In the genomic region with DNA sequence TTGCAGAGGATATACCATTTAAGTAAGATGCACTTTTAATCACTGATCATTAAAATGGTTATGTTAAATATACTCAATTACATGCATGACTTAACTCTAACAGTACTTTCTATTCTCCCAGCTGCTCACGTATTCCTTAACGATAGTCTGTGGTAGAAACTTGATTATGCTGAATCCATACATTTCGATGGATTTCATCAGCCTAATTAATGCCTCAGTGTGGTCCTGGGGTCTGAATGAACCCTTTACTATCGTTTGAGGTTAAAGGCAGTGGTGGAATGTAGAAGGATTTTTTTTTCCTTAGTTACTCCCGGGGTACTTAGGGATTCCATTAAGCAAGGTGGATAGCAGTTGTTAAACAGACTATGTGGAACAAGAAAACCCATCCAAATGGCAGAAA, we compare ENCODE assay signal across 1 cellular context.
TF ChIP-seq lines count a peak whose summit lies in the region.

No MANE protein-coding gene starts in this region.

TF ChIP-seq in HEK293, 187 proteins besides CTCF, POLR2A, EP300 and RAD21 (continued from another document):
- TF ChIP-seq ZNF664 (tag by site-specific recombination; IDR thresholded peaks at IDR 0.05): 0 out of 2 replicates have a peak, but pooled peaks have one; percentile 20
- TF ChIP-seq ZNF621 (tag by site-specific recombination; IDR thresholded peaks at IDR 0.05): no peak
- 0 out of 2 replicates have a peak, but pooled peaks have one; percentile 12 for TF ChIP-seq FEZF1 (tag by site-specific recombination; IDR thresholded peaks at IDR 0.05)
- TF ChIP-seq REPIN1 (tag by site-specific recombination; IDR thresholded peaks at IDR 0.05; ENCODE audit: low read depth): no peak
- no peak for TF ChIP-seq ZFHX2 (tag by site-specific recombination; conservative IDR thresholded peaks at IDR 0.05)
- TF ChIP-seq, protein P1, sequence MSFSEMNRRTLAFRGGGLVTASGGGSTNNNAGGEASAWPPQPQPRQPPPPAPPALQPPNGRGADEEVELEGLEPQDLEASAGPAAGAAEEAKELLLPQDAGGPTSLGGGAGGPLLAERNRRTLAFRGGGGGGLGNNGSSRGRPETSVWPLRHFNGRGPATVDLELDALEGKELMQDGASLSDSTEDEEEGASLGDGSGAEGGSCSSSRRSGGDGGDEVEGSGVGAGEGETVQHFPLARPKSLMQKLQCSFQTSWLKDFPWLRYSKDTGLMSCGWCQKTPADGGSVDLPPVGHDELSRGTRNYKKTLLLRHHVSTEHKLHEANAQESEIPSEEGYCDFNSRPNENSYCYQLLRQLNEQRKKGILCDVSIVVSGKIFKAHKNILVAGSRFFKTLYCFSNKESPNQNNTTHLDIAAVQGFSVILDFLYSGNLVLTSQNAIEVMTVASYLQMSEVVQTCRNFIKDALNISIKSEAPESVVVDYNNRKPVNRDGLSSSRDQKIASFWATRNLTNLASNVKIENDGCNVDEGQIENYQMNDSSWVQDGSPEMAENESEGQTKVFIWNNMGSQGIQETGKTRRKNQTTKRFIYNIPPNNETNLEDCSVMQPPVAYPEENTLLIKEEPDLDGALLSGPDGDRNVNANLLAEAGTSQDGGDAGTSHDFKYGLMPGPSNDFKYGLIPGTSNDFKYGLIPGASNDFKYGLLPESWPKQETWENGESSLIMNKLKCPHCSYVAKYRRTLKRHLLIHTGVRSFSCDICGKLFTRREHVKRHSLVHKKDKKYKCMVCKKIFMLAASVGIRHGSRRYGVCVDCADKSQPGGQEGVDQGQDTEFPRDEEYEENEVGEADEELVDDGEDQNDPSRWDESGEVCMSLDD (tag by site-specific recombination; IDR thresholded peaks at IDR 0.05): no peak
- no peak for TF ChIP-seq ZNF792 (tag by site-specific recombination; IDR thresholded peaks at IDR 0.05)
